1 cellular context compared by ENCODE assay signal in the genomic region with DNA sequence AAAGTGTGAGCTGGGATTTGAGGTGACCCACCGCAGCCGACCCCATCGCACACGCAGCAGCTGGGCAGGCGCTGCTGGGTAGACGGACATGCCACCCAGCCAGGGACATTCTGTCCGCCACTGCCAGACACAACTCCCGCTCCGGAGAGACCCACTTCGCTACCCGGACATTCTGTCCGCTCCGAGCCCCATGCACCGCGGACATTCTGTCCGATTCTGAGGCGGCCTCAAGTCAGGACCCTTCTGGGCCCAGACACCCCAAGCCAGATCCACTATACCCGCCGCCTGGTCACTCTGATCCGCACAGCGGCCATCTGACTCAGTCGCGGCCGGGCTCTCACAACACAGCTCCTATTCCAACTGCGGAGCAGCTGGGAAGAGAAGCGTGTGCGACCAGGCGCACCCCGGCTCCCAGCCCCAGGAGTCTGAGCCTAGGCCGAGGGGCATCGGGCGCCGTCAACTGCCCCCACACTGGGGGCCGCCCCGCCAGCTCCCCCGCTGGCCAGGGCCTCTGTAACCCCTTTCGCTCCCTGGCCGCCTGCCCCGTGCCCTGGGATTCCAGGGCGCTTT.
TF ChIP-seq lines count a peak whose summit lies in the region.

No MANE protein-coding gene starts in this region.

TF ChIP-seq in IMR-90, 13 proteins besides CTCF, POLR2A, EP300 and RAD21:
- TF ChIP-seq MXI1 (IDR thresholded peaks at IDR 0.05; ENCODE audit: borderline replicate concordance, low read depth, low read length), result no peak
